ENCODE assay signal across 30 cellular contexts in the genomic region with DNA sequence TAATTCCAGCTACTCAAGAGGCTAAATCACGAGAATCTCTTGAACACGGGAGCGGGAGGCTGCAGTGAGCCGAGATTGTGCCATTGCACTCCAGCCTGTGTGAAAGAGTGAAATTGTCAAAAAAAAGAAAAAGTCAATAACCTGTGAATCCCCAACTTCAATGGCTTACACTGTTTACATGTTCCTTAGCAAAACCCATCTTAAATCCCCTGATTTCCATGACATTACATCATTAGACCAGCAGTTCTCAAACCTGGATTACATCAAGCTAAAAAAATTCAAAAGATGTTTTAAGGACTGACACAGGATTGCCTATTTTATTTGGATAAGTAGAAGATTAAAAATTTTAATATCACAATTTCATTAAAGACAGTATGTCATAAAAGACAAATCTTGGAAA. TPM values are rescaled to one million over a fixed set of nuclear protein-coding genes. Genes with fewer than 3 reads are reported as not detected.
A peak's percentile ranks its signal among the peaks of the same experiment; 100 is the strongest.
DNase-seq lines count a peak whose midpoint lies in the region; ATAC-seq and TF ChIP-seq lines count a peak whose summit lies in the region.
"Had no signal": no experiment of that assay in that cellular context is flagged by ENCODE, and none has a peak within 500 bp of the region (broad histone marks: within the 10 kb centered on the region; RNA-seq: fewer than 3 reads in every experiment).

No MANE protein-coding gene starts in this region.

- CTCF ChIA-PET in IMR-90 (lab: Yijun Ruan, JAX): no interaction called here

- H3K4me3 Mint-ChIP-seq in endodermal cell: no peak overlapping the region
- H3K4me3 Mint-ChIP-seq: activated CD4-positive, alpha-beta T cell treated with anti-CD3 and anti-CD28 coated beads for 36 hours; activated CD8-positive, alpha-beta T cell treated with anti-CD3 and anti-CD28 coated beads, Interleukin-2, amount 10 ng/mL, durations not matched to agents 7 days and 5 days; activated naive CD4-positive, alpha-beta T cell treated with anti-CD3 and anti-CD28 coated beads, Interleukin-2, amount 10 ng/mL, durations not matched to agents 7 days and 5 days; B cell; natural killer cell treated with Interleukin-12 subunit alpha and Interleukin-12 subunit beta and Interleukin-15 and Interleukin-18, amount 100 ng/mL, for 72 hours; T-helper 2 cell treated with Interferon-gamma antibody and Interleukin-4, amounts not matched to agents 5 μg/mL and 100 μg/mL, for 36 hours had no signal

- TF ChIP-seq POLR2A in IMR-90 (IDR thresholded peaks at IDR 0.05; ENCODE audit: low read depth, low read length): no peak
- no peak for TF ChIP-seq POLR2A in Peyer's patch (IDR thresholded peaks at IDR 0.05)

- no peak overlapping the region for H3K4me3 ChIP-seq in AG10803 (ENCODE audit: low read length)
- H3K4me3 ChIP-seq in IMR-90 (ENCODE audit: insufficient read depth, low read depth, low read length): no peak overlapping the region
- H3K4me3 ChIP-seq in endodermal cell (ENCODE audit: low read length): no peak overlapping the region
- no peak overlapping the region for H3K4me3 ChIP-seq in trophoblast cell (ENCODE audit: low read depth, low read length)
- H3K4me3 ChIP-seq in Peyer's patch: no peak overlapping the region
- H3K4me3 ChIP-seq: breast epithelium, GM12878, hepatocyte, lung, MG63 had no signal

- no peak overlapping the region for H3K27ac ChIP-seq in IMR-90 (ENCODE audit: insufficient read depth, low read length)
- no peak overlapping the region for H3K27ac ChIP-seq in endodermal cell (ENCODE audit: low read depth, low read length)
- no peak overlapping the region for H3K27ac ChIP-seq in trophoblast cell (ENCODE audit: low read depth, low read length)
- no peak overlapping the region for H3K27ac ChIP-seq in Peyer's patch
- H3K27ac ChIP-seq: breast epithelium, foreskin keratinocyte, hepatocyte, KMS-11 had no signal

- no peaks in the 10 kb centered on the region for H3K9me3 Mint-ChIP-seq in endodermal cell
- H3K9me3 Mint-ChIP-seq: activated naive CD4-positive, alpha-beta T cell treated with anti-CD3 and anti-CD28 coated beads, Interleukin-2, amount 10 ng/mL, durations not matched to agents 7 days and 5 days; CD4-positive, alpha-beta memory T cell; natural killer cell treated with Interleukin-12 subunit alpha and Interleukin-12 subunit beta and Interleukin-15 and Interleukin-18, amount 100 ng/mL, for 72 hours; T-helper 2 cell treated with Interferon-gamma antibody and Interleukin-4, amounts not matched to agents 5 μg/mL and 100 μg/mL, for 36 hours had no signal

- no peak overlapping the region for H2AFZ ChIP-seq in IMR-90 (replicated peaks; ENCODE audit: low read length, poor library complexity)
- no peak overlapping the region for H2AFZ ChIP-seq in trophoblast cell (ENCODE audit: insufficient read depth, low read length, poor library complexity)
- H2AFZ ChIP-seq: hepatocyte had no signal

- H3K4me2 ChIP-seq in IMR-90 (ENCODE audit: low read depth, low read length) (no peak overlapping the region), trophoblast cell (ENCODE audit: low read length) (no peak overlapping the region)
- H3K4me2 ChIP-seq: hepatocyte, KMS-11 had no signal

- H3K14ac ChIP-seq in IMR-90 (replicated peaks; ENCODE audit: low read depth, low read length) (no peak overlapping the region), trophoblast cell (ENCODE audit: low read length) (no peak overlapping the region)

- H3K4ac ChIP-seq in IMR-90 (ENCODE audit: low read depth, low read length): no peak overlapping the region
- H3K4ac ChIP-seq in trophoblast cell (ENCODE audit: low read depth, low read length): peak overlapping the region; percentile 35

- peaks cover 13% of the 10 kb centered on the region for H3K79me2 ChIP-seq in trophoblast cell (ENCODE audit: control insufficient read depth, insufficient read depth, low read length, poor library complexity)

- no peak overlapping the region for H4K8ac ChIP-seq in IMR-90 (ENCODE audit: low read depth in 2 of 2, low read length in 2 of 2)
- H4K8ac ChIP-seq in trophoblast cell (ENCODE audit: low read depth, low read length): no peak overlapping the region

- H2AK5ac ChIP-seq in IMR-90 (ENCODE audit: low read depth, low read length) (no peak overlapping the region), trophoblast cell (ENCODE audit: low read length) (no peak overlapping the region)

- no peak for TF ChIP-seq CTCF in AG10803 (conservative IDR thresholded peaks at IDR 0.05; ENCODE audit: low read length)
- TF ChIP-seq CTCF in IMR-90 (conservative IDR thresholded peaks at IDR 0.05; ENCODE audit: low read depth, low read length): no peak
- TF ChIP-seq CTCF in endodermal cell (conservative IDR thresholded peaks at IDR 0.05): no peak
- TF ChIP-seq CTCF in Peyer's patch (IDR thresholded peaks at IDR 0.05): no peak

- POLR2A ChIA-PET in IMR-90 (lab: Charles Lee; ENCODE audit: unreplicated experiment): no interaction called here

- H4K91ac ChIP-seq in IMR-90 (ENCODE audit: insufficient read depth, low read depth, low read length) (no peak overlapping the region), trophoblast cell (ENCODE audit: low read depth, low read length) (no peak overlapping the region)

- DNase-seq in AG10803 (ENCODE audit: low read depth): peak; percentile 48
- peak; percentile 56 for DNase-seq in IMR-90
- no peak for DNase-seq in endodermal cell
- DNase-seq in trophoblast cell: peak in 1 of 2 donors; percentile 57
- DNase-seq in OCI-M1 (lab: John Stamatoyannopoulos, UW): no peak
- no peak for DNase-seq in Peyer's patch
- DNase-seq: activated CD4-positive, alpha-beta T cell treated with anti-CD3 and anti-CD28 coated beads for 36 hours; activated CD8-positive, alpha-beta T cell treated with anti-CD3 and anti-CD28 coated beads, Interleukin-2, amount 10 ng/mL, durations not matched to agents 7 days and 5 days; activated naive CD4-positive, alpha-beta T cell treated with anti-CD3 and anti-CD28 coated beads, Interleukin-2, amount 10 ng/mL, durations not matched to agents 7 days and 5 days; CD4-positive, alpha-beta memory T cell; effector memory CD4-positive, alpha-beta T cell; erythroblast; foreskin keratinocyte; MG63; NCI-H2029; NCI-H526; NK-92 treated with Interleukin-12 subunit alpha and Interleukin-12 subunit beta, amount 100 ng/mL, for 24 hours; occipital lobe; SHP77 treated with DMSO at 0.1 percent for 48 hours; stimulated activated naive CD8-positive, alpha-beta T cell treated with anti-CD3 and anti-CD28 coated beads, Interleukin-15, Interleukin-2, amounts not matched to agents 100 U/mL and 50 U/mL, for 24 hours had no signal

- dilution Hi-C loops in IMR-90 (cut with HindIII; ENCODE audit: low sequenced_read_pairs, unreplicated experiment): no loop called here

- H3K9ac ChIP-seq in IMR-90 (ENCODE audit: low read depth, low read length) (no peak overlapping the region), endodermal cell (ENCODE audit: extremely low read depth, low read length, poor library complexity, severe bottlenecking) (no peak overlapping the region), trophoblast cell (ENCODE audit: low read length) (no peak overlapping the region)
- H3K9ac ChIP-seq: KMS-11 had no signal

- H3K18ac ChIP-seq in IMR-90 (ENCODE audit: low read depth, low read length) (no peak overlapping the region), trophoblast cell (ENCODE audit: low read length) (no peak overlapping the region)

- peak overlapping the region; percentile 38 for H3K27ac Mint-ChIP-seq in endodermal cell
- H3K27ac Mint-ChIP-seq: activated CD4-positive, alpha-beta T cell treated with anti-CD3 and anti-CD28 coated beads for 36 hours; activated CD8-positive, alpha-beta T cell treated with anti-CD3 and anti-CD28 coated beads, Interleukin-2, amount 10 ng/mL, durations not matched to agents 7 days and 5 days; B cell; natural killer cell treated with Interleukin-12 subunit alpha and Interleukin-12 subunit beta and Interleukin-15 and Interleukin-18, amount 100 ng/mL, for 72 hours; T-helper 2 cell treated with Interferon-gamma antibody and Interleukin-4, amounts not matched to agents 5 μg/mL and 100 μg/mL, for 36 hours had no signal

- H3K36me3 Mint-ChIP-seq in endodermal cell (ENCODE audit: low read depth): peaks cover 12% of the 10 kb centered on the region
- H3K36me3 Mint-ChIP-seq: natural killer cell treated with Interleukin-12 subunit alpha and Interleukin-12 subunit beta and Interleukin-15 and Interleukin-18, amount 100 ng/mL, for 72 hours had no signal

- H2BK120ac ChIP-seq in IMR-90 (ENCODE audit: low read depth, low read length): no peak overlapping the region
- no peak overlapping the region for H2BK120ac ChIP-seq in trophoblast cell (ENCODE audit: insufficient read depth, low read length, poor library complexity)

- H3K4me1 ChIP-seq in IMR-90 (ENCODE audit: control insufficient read depth, insufficient read depth, low read length): peaks cover 9% of the 10 kb centered on the region
- no peaks in the 10 kb centered on the region for H3K4me1 ChIP-seq in endodermal cell (ENCODE audit: control insufficient read depth, insufficient read depth, low read length)
- H3K4me1 ChIP-seq in trophoblast cell (ENCODE audit: control insufficient read depth in 1 of 2, insufficient read depth in 2 of 2, low read length in 2 of 2): peaks cover 0 to 2% of the 10 kb centered on the region in 2 experiments
- H3K4me1 ChIP-seq in Peyer's patch: peaks cover 0 to 55% (median 6%) of the 10 kb centered on the region in 4 donors

- intact Hi-C loops in IMR-90 (cut with micrococcal nuclease): no loop called here

- no peak overlapping the region for H2AK9ac ChIP-seq in IMR-90 (replicated peaks; ENCODE audit: low read depth, low read length, poor library complexity)

- H3K79me1 ChIP-seq in IMR-90 (ENCODE audit: low read depth in 1 of 2, low read length in 2 of 2) (peaks cover 17 to 72% of the 10 kb centered on the region in 2 experiments), trophoblast cell (ENCODE audit: low read length) (peaks cover 1% of the 10 kb centered on the region)

- H4K5ac ChIP-seq in IMR-90 (ENCODE audit: low read depth, low read length): no peak overlapping the region

- no peak overlapping the region for H3K23ac ChIP-seq in IMR-90 (ENCODE audit: low read depth, low read length)
- H3K23ac ChIP-seq in trophoblast cell (ENCODE audit: low read length): no peak overlapping the region

- H4K20me1 ChIP-seq in IMR-90 (ENCODE audit: insufficient read depth, low read length): peaks cover 85% of the 10 kb centered on the region

- H3K9me3 ChIP-seq in IMR-90 (ENCODE audit: control insufficient read depth, insufficient read depth, low read length): no peaks in the 10 kb centered on the region
- no peaks in the 10 kb centered on the region for H3K9me3 ChIP-seq in endodermal cell (ENCODE audit: control insufficient read depth, low read length)
- H3K9me3 ChIP-seq in trophoblast cell (ENCODE audit: insufficient read depth, low read depth, low read length): no peaks in the 10 kb centered on the region
- no peaks in the 10 kb centered on the region for H3K9me3 ChIP-seq in Peyer's patch
- H3K9me3 ChIP-seq: breast epithelium, MG63 had no signal

- H2BK20ac ChIP-seq in IMR-90 (ENCODE audit: low read depth, low read length): no peak overlapping the region

- no peak overlapping the region for H3K56ac ChIP-seq in IMR-90 (ENCODE audit: extremely low read depth, insufficient read depth, low read length)

- in situ Hi-C loops in IMR-90 (cut with MboI; ENCODE audit: low sequenced_read_pairs): no loop called here

- BruUV-seq in IMR-90 (replicated peaks; lab: Mats Ljungman, UMichigan): no TSS peak

- peaks cover 3% of the 10 kb centered on the region for H3K36me3 ChIP-seq in IMR-90 (ENCODE audit: control insufficient read depth, insufficient read depth, low read length)
- peaks cover 17% of the 10 kb centered on the region for H3K36me3 ChIP-seq in endodermal cell (ENCODE audit: control insufficient read depth, insufficient read depth, low read length)
- H3K36me3 ChIP-seq in trophoblast cell (ENCODE audit: control insufficient read depth in 1 of 2, insufficient read depth in 2 of 2, low read length in 2 of 2): peaks cover 2 to 3% of the 10 kb centered on the region in 2 experiments
- no peaks in the 10 kb centered on the region for H3K36me3 ChIP-seq in Peyer's patch
- H3K36me3 ChIP-seq: breast epithelium had no signal

- no peaks in the 10 kb centered on the region for H3K27me3 Mint-ChIP-seq in endodermal cell (ENCODE audit: insufficient read depth)
- H3K27me3 Mint-ChIP-seq: activated CD4-positive, alpha-beta T cell treated with anti-CD3 and anti-CD28 coated beads for 36 hours; activated naive CD4-positive, alpha-beta T cell treated with anti-CD3 and anti-CD28 coated beads, Interleukin-2, amount 10 ng/mL, durations not matched to agents 7 days and 5 days; B cell; CD4-positive, alpha-beta memory T cell; natural killer cell treated with Interleukin-12 subunit alpha and Interleukin-12 subunit beta and Interleukin-15 and Interleukin-18, amount 100 ng/mL, for 72 hours had no signal

- no peak overlapping the region for H2BK5ac ChIP-seq in IMR-90 (ENCODE audit: low read depth, low read length, poor library complexity, severe bottlenecking)
- no peak overlapping the region for H2BK5ac ChIP-seq in trophoblast cell (ENCODE audit: low read depth, low read length, poor library complexity)

- ATAC-seq in IMR-90 (ENCODE audit: low read depth): no peak
- no peak for ATAC-seq in GM19023 (IDR thresholded peaks at IDR 0.05; ENCODE audit: unreplicated experiment)
- no peak for ATAC-seq in HG03354 (IDR thresholded peaks at IDR 0.05; ENCODE audit: poor library complexity, severe bottlenecking, unreplicated experiment)
- ATAC-seq: activated CD4-positive, alpha-beta T cell treated with anti-CD3 and anti-CD28 coated beads for 36 hours; activated CD8-positive, alpha-beta T cell treated with anti-CD3 and anti-CD28 coated beads, Interleukin-2, amount 10 ng/mL, durations not matched to agents 7 days and 5 days; foreskin keratinocyte; GM12878; natural killer cell treated with Interleukin-12 subunit alpha and Interleukin-12 subunit beta and Interleukin-15 and Interleukin-18, amount 100 ng/mL, for 72 hours; stimulated activated naive CD8-positive, alpha-beta T cell treated with anti-CD3 and anti-CD28 coated beads, Interleukin-15, Interleukin-2, amounts not matched to agents 100 U/mL and 50 U/mL, for 24 hours had no signal

- H2BK12ac ChIP-seq in trophoblast cell (ENCODE audit: low read length): no peak overlapping the region

- whole genome bisulfite sequencing in IMR-90 (ENCODE audit: extremely low coverage in 2 of 2, insufficient read length in 1 of 2), 2 experiments: no CpG with 5 or more reads among the region's 4 CpGs
- WGBS in endodermal cell (ENCODE audit: insufficient coverage in 1 of 2, insufficient read length in 1 of 2), 2 experiments: 94 to 100% methylated on average over 3 to 4 of the region's 4 CpGs
- no CpG with 5 or more reads among the region's 4 CpGs for WGBS in trophoblast cell (ENCODE audit: extremely low coverage, insufficient coverage, insufficient read length)

- no peak for TF ChIP-seq RAD21 in IMR-90 (IDR thresholded peaks at IDR 0.05; ENCODE audit: low read length)

- peaks cover 20% of the 10 kb centered on the region for H3K9me1 ChIP-seq in IMR-90 (ENCODE audit: insufficient read depth, low read length)

- no peak overlapping the region for H4K12ac ChIP-seq in trophoblast cell (ENCODE audit: low read depth, low read length)

- H3K27me3 ChIP-seq in IMR-90 (ENCODE audit: control insufficient read depth, insufficient read depth, low read length) (no peaks in the 10 kb centered on the region), endodermal cell (ENCODE audit: control insufficient read depth, insufficient read depth, low read length, poor library complexity, severe bottlenecking) (no peaks in the 10 kb centered on the region), trophoblast cell (ENCODE audit: insufficient read depth, low read length) (no peaks in the 10 kb centered on the region), Peyer's patch (no peaks in the 10 kb centered on the region)
- H3K27me3 ChIP-seq: breast epithelium, foreskin keratinocyte, hepatocyte, MG63 had no signal

- no peak overlapping the region for H2BK15ac ChIP-seq in IMR-90 (ENCODE audit: low read depth, low read length)

- H3K4me1 Mint-ChIP-seq in endodermal cell: peaks cover 22% of the 10 kb centered on the region

RNA-seq across cellular contexts. Expression of a gene that starts 12.4 kb away (rescaled TPM):
- total RNA-seq in IMR-90 (2012; rRNA removed) (57.4 and 83.6 TPM in 2 replicates), endodermal cell (100 to 1,000 TPM; 117 to 124 TPM), Peyer's patch (100 to 1,000 TPM; 161 to 258 (median 238) TPM)
- polyA plus RNA-seq in IMR-90 (2012; rRNA removed): 24.0 and 31.5 TPM in 2 replicates
- 7.6 and 13.7 TPM in 2 replicates for polyA plus RNA-seq in IMR-90 (2012; cell fraction: cytosol; rRNA removed)
- 12.7 and 65.0 TPM in 2 replicates for polyA plus RNA-seq in IMR-90 (2012; cell fraction: nucleus; rRNA removed; ENCODE audit: low replicate concordance)
- 79.0 TPM for polyA plus RNA-seq in endodermal cell (2013, experiment 1 of 2)
- polyA plus RNA-seq in endodermal cell (2013, experiment 2 of 2): 76.2 TPM
- polyA plus RNA-seq in trophoblast cell (2013): 69.1 and 73.8 TPM in 2 replicates

RNA-seq across cellular contexts. Expression of a gene that starts 14.0 kb away (rescaled TPM):
- total RNA-seq in IMR-90 (2012; rRNA removed) (14.2 and 19.9 TPM in 2 replicates), endodermal cell (10 to 100 TPM; 25.1 to 28.1 TPM), Peyer's patch (10 to 100 TPM in 3 of 4 donors, 1 to 10 TPM in 1; 6.6 to 27.5 (median 22.8) TPM)
- 31.8 and 33.6 TPM in 2 replicates for polyA plus RNA-seq in IMR-90 (2012; rRNA removed)
- 15.4 and 24.5 TPM in 2 replicates for polyA plus RNA-seq in IMR-90 (2012; cell fraction: cytosol; rRNA removed)
- 3.3 and 15.9 TPM in 2 replicates for polyA plus RNA-seq in IMR-90 (2012; cell fraction: nucleus; rRNA removed; ENCODE audit: low replicate concordance)
- 60.2 TPM for polyA plus RNA-seq in endodermal cell (2013, experiment 1 of 2)
- 53.6 TPM for polyA plus RNA-seq in endodermal cell (2013, experiment 2 of 2)
- polyA plus RNA-seq in trophoblast cell (2013): 41.7 and 42.5 TPM in 2 replicates

RNA-seq across cellular contexts. Expression of a gene that starts 50.1 kb away (rescaled TPM):
- total RNA-seq in IMR-90 (2012; rRNA removed) (0.18 and 0.56 TPM in 2 replicates), endodermal cell (1 to 10 TPM; 2.5 to 5.1 TPM), Peyer's patch (10 to 100 TPM in 3 of 4 donors, 1 to 10 TPM in 1; 5.0 to 17.3 (median 15.7) TPM)
- 0.26 and 0.30 TPM in 2 replicates for polyA plus RNA-seq in IMR-90 (2012; rRNA removed)
- 0.09 and 0.26 TPM in 2 replicates for polyA plus RNA-seq in IMR-90 (2012; cell fraction: cytosol; rRNA removed)
- 2.4 and 3.6 TPM in 2 replicates for polyA plus RNA-seq in IMR-90 (2012; cell fraction: nucleus; rRNA removed; ENCODE audit: low replicate concordance)
- polyA plus RNA-seq in endodermal cell (2013, experiment 1 of 2): 1.2 TPM
- 1.2 TPM for polyA plus RNA-seq in endodermal cell (2013, experiment 2 of 2)
- 0.49 and 0.54 TPM in 2 replicates for polyA plus RNA-seq in trophoblast cell (2013)

Comparison
In these comparisons a context has a peak if more than half of its experiments do, and no peak if none do; other contexts are left out.
1. DNase-seq: peak in AG10803 (single experiment) and IMR-90 (single experiment); none in endodermal cell (single experiment), OCI-M1 (single experiment) and Peyer's patch (0 of 3).